ENCODE assay signal across 18 cellular contexts in genomic region chr6:110635096-110635495, GRCh38.
"Had no signal": no experiment of that assay in that cellular context is flagged by ENCODE, and none has a peak within 500 bp of the region (broad histone marks: within the 10 kb centered on the region; RNA-seq: fewer than 3 reads in every experiment).

No MANE protein-coding gene starts in this region.

- DNase-seq: activated CD4-positive, alpha-beta T cell treated with anti-CD3 and anti-CD28 coated beads for 1 hour; activated CD4-positive, alpha-beta T cell treated with anti-CD3 and anti-CD28 coated beads, Interleukin-2, amount 50 U/mL, for 4 hours; activated naive CD4-positive, alpha-beta T cell; activated naive CD8-positive, alpha-beta T cell treated with anti-CD3 and anti-CD28 coated beads, Interleukin-2, amount 50 U/mL, for 24 hours; activated T-cell treated with anti-CD3 and anti-CD28 coated beads for 4 hours; aorta; cerebellar nuclear complex; effector memory CD4-positive, alpha-beta T cell; foreskin keratinocyte; head of caudate nucleus; psoas muscle; right lobe of liver; stomach; testis; upper lobe of right lung had no signal

- H3K4me1 Mint-ChIP-seq: neural crest cell had no signal

- H3K9me3 Mint-ChIP-seq: activated naive CD8-positive, alpha-beta T cell treated with anti-CD3 and anti-CD28 coated beads, Interleukin-2, amount 50 U/mL, for 24 hours; dendritic cell treated with granulocyte-macrophage colony-stimulating factor and Interleukin-4, amounts not matched to agents 40 ng/mL and 50 ng/mL, for 4 days; neural crest cell had no signal

- H3K4me2 ChIP-seq: smooth muscle cell had no signal

- ATAC-seq: activated naive CD8-positive, alpha-beta T cell treated with anti-CD3 and anti-CD28 coated beads, Interleukin-2, amount 50 U/mL, for 24 hours; foreskin keratinocyte; psoas muscle; right lobe of liver; upper lobe of right lung had no signal

- H3K27me3 Mint-ChIP-seq: activated naive CD8-positive, alpha-beta T cell treated with anti-CD3 and anti-CD28 coated beads, Interleukin-2, amount 50 U/mL, for 24 hours; dendritic cell treated with granulocyte-macrophage colony-stimulating factor and Interleukin-4, amounts not matched to agents 40 ng/mL and 50 ng/mL, for 4 days had no signal

- H3K4me3 ChIP-seq: psoas muscle, right lobe of liver, smooth muscle cell, stomach, testis, upper lobe of right lung had no signal

- H3K27me3 ChIP-seq: foreskin keratinocyte, right lobe of liver, stomach, testis, upper lobe of right lung had no signal

- H3K4me1 ChIP-seq: foreskin keratinocyte, psoas muscle, right lobe of liver, stomach, testis, upper lobe of right lung had no signal

- H3K4me3 Mint-ChIP-seq: activated naive CD8-positive, alpha-beta T cell treated with anti-CD3 and anti-CD28 coated beads, Interleukin-2, amount 50 U/mL, for 24 hours; dendritic cell treated with granulocyte-macrophage colony-stimulating factor and Interleukin-4, amounts not matched to agents 40 ng/mL and 50 ng/mL, for 4 days; neural crest cell had no signal

- H3K27ac Mint-ChIP-seq: activated naive CD8-positive, alpha-beta T cell treated with anti-CD3 and anti-CD28 coated beads, Interleukin-2, amount 50 U/mL, for 24 hours; dendritic cell treated with granulocyte-macrophage colony-stimulating factor and Interleukin-4, amounts not matched to agents 40 ng/mL and 50 ng/mL, for 4 days had no signal

- H3K36me3 ChIP-seq: right lobe of liver, stomach, upper lobe of right lung had no signal

- H3K27ac ChIP-seq: foreskin keratinocyte, psoas muscle, right lobe of liver, stomach, testis, upper lobe of right lung had no signal

- H3K9me3 ChIP-seq: psoas muscle, right lobe of liver, stomach, testis, upper lobe of right lung had no signal
